14 cellular contexts compared by ENCODE assay signal in genomic region chr2:149000168-149000938, GRCh38. TPM values are rescaled to one million over a fixed set of nuclear protein-coding genes. Genes with fewer than 3 reads are reported as not detected.
A peak's percentile ranks its signal among the peaks of the same experiment; 100 is the strongest.
DNase-seq lines count a peak whose midpoint lies in the region; ATAC-seq and TF ChIP-seq lines count a peak whose summit lies in the region.
"Had no signal": no experiment of that assay in that cellular context is flagged by ENCODE, and none has a peak within 500 bp of the region (broad histone marks: within the 10 kb centered on the region; RNA-seq: fewer than 3 reads in every experiment).

No MANE protein-coding gene starts in this region.

- no peak overlapping the region for H3K9ac ChIP-seq in H9 (ENCODE audit: extremely low read depth, insufficient read length, low read length)

- no CpG with 5 or more reads among the region's 6 CpGs for WGBS in H9 (ENCODE audit: extremely low coverage, insufficient read length, low lambda C conversion rate)

- no peak overlapping the region for H4K5ac ChIP-seq in H9 (ENCODE audit: insufficient read length, low read depth, low read length)

- H3K4me1 Mint-ChIP-seq in H9, result peaks cover 49 to 52% of the 10 kb centered on the region in 2 experiments

- no peaks in the 10 kb centered on the region for H3K79me2 ChIP-seq in H9 (ENCODE audit: insufficient read depth, low read length)

- H4K8ac ChIP-seq in H9 (replicated peaks; ENCODE audit: insufficient read length, low read depth, low read length), result no peak overlapping the region

- H4K20me1 ChIP-seq in H9 (ENCODE audit: control insufficient read depth, insufficient read depth, insufficient read length), result no peaks in the 10 kb centered on the region

- H3K27me3 Mint-ChIP-seq in H9 (ENCODE audit: low read depth), result no peaks in the 10 kb centered on the region

- ATAC-seq in GM21367 (IDR thresholded peaks at IDR 0.05; ENCODE audit: unreplicated experiment), result no peak
- no peak for ATAC-seq in GM18858 (IDR thresholded peaks at IDR 0.05; ENCODE audit: unreplicated experiment)

- peaks cover 61 to 63% (median 63%) of the 10 kb centered on the region in 3 experiments for H3K36me3 Mint-ChIP-seq in H9 (ENCODE audit: insufficient read depth in 1 of 3, low read depth in 3 of 3)
- H3K36me3 Mint-ChIP-seq: mesothelial cell of epicardium had no signal

- H2BK20ac ChIP-seq in H9 (ENCODE audit: low read depth, low read length, poor library complexity, severe bottlenecking), result no peak overlapping the region

- no peak overlapping the region for H3K14ac ChIP-seq in H9 (ENCODE audit: insufficient read depth, low read length)

- H3K9me3 ChIP-seq in H9 (ENCODE audit: control insufficient read depth, low read depth, low read length), result peaks cover 13% of the 10 kb centered on the region
- H3K9me3 ChIP-seq: BE2C had no signal

- peak overlapping the region; percentile 80 for H3K4me2 ChIP-seq in H9 (ENCODE audit: insufficient read depth, insufficient read length, low read length)

- H2AFZ ChIP-seq in H9 (ENCODE audit: low read length), result no peak overlapping the region

- H3T11ph ChIP-seq in H9 (ENCODE audit: low read length), result no peak overlapping the region

- no peak overlapping the region for H2BK5ac ChIP-seq in H9 (ENCODE audit: insufficient read length, low read length)

- H3K4me3 Mint-ChIP-seq in H9, result peak overlapping the region; percentile 48 to 73
- H3K4me3 Mint-ChIP-seq: mesothelial cell of epicardium had no signal

- peaks cover 6 to 25% of the 10 kb centered on the region in 2 experiments for H3K9me3 Mint-ChIP-seq in H9
- H3K9me3 Mint-ChIP-seq: mesothelial cell of epicardium had no signal

- H3K27me3 ChIP-seq in H9 (ENCODE audit: insufficient read depth, low read length), result no peaks in the 10 kb centered on the region
- H3K27me3 ChIP-seq: BE2C, cardiac muscle cell had no signal

- H2BK120ac ChIP-seq in H9 (ENCODE audit: low read depth, low read length, poor library complexity, severe bottlenecking), result no peak overlapping the region

- DNase-seq in AG20443 (ENCODE audit: low spot score), result peak; percentile 44
- no peak for DNase-seq in H9
- DNase-seq in astrocyte of the hippocampus (ENCODE audit: low read depth, low spot score), result peak; percentile 46
- DNase-seq in iris pigment epithelial cell (ENCODE audit: low read depth), result peak; percentile 10
- DNase-seq in ureter (ENCODE audit: low spot score), result no peak
- no peak for DNase-seq in stimulated activated CD4-positive, alpha-beta T cell treated with anti-CD3 and anti-CD28 coated beads, Interleukin-1b, Interleukin-23, amount 100 ng/mL, for 48 hours
- DNase-seq: activated CD4-positive, alpha-beta T cell treated with anti-CD3 and anti-CD28 coated beads, Interleukin-2, amount 50 U/mL, for 48 hours; BE2C; kidney; T-helper 9 cell had no signal

- no peak overlapping the region for H3K23ac ChIP-seq in H9 (ENCODE audit: insufficient read length, low read depth, low read length)

- peaks cover 3% of the 10 kb centered on the region for H3K23me2 ChIP-seq in H9 (ENCODE audit: insufficient read length, low read depth, low read length, poor library complexity, severe bottlenecking)

- H3K4me1 ChIP-seq in H9 (ENCODE audit: insufficient read depth, low read length), result peaks cover 16% of the 10 kb centered on the region
- H3K4me1 ChIP-seq: BE2C had no signal

- H2BK12ac ChIP-seq in H9 (ENCODE audit: insufficient read length, low read depth, low read length), result no peak overlapping the region

- H4K91ac ChIP-seq in H9 (ENCODE audit: insufficient read length, low read depth, low read length), result no peak overlapping the region

- peak overlapping the region; percentile 84 to 95 (median 88) for H3K27ac Mint-ChIP-seq in H9
- H3K27ac Mint-ChIP-seq: mesothelial cell of epicardium had no signal

- H2AK5ac ChIP-seq in H9 (ENCODE audit: insufficient read length, low read length), result no peak overlapping the region

- no peak for TF ChIP-seq CTCF in H9 (conservative IDR thresholded peaks at IDR 0.05)

- no peak overlapping the region for H3K27ac ChIP-seq in H9 (ENCODE audit: insufficient read length, low read depth, low read length)
- H3K27ac ChIP-seq: cardiac muscle cell had no signal

- no peaks in the 10 kb centered on the region for H3K79me1 ChIP-seq in H9 (ENCODE audit: insufficient read depth, low read depth, low read length, poor library complexity, severe bottlenecking)

- no peak overlapping the region for H3K18ac ChIP-seq in H9 (ENCODE audit: insufficient read length, low read depth, low read length)

- H2BK15ac ChIP-seq in H9 (ENCODE audit: low read depth, low read length), result no peak overlapping the region

- H3K56ac ChIP-seq in H9 (ENCODE audit: insufficient read length, low read depth, low read length), result no peak overlapping the region

- H3K4ac ChIP-seq in H9 (ENCODE audit: low read depth, low read length), result no peak overlapping the region

RNA-seq across cellular contexts. Expression of gene LYPD6B, which starts 38.1 kb away (rescaled TPM):
- 1.0 and 2.0 TPM in 2 replicates for total RNA-seq in H9 (2021)
- total RNA-seq in ureter, result 76.0 TPM

Comparison
In these comparisons a context has a peak if more than half of its experiments do, and no peak if none do; other contexts are left out.
1. DNase-seq: peak in AG20443 (single experiment), astrocyte of the hippocampus (single experiment) and iris pigment epithelial cell (single experiment); none in H9 (single experiment), ureter (single experiment) and stimulated activated CD4-positive, alpha-beta T cell treated with anti-CD3 and anti-CD28 coated beads, Interleukin-1b, Interleukin-23, amount 100 ng/mL, for 48 hours (single experiment).
2. RNA of gene LYPD6B, which starts 38.1 kb away (total RNA-seq): 76.0 TPM in ureter (single experiment); 1.0 to 2.0 TPM in H9; every median in the first group is over 10 times any median in the second.